In the genomic region with DNA sequence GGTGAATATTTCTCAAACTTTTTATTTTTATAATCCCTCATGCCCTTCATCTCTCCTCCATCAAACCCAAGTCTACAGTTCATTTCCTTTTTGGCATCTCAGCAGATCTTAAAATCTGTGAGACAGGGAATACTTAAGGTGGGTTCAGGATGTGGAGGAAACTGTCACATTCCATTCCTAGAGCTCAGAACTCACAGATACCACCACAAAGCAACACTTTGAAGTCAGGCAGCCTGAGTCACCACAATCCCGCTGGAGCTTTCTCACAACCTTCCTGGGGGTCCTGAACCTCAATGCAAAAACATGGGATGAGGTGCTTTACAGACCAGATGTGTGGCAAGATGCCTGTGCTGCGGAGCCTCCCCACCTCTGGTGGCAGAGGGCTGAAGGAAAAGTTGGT, we compare ENCODE assay signal across 1 cellular context.
TF ChIP-seq lines count a peak whose summit lies in the region.

No MANE protein-coding gene starts in this region.

TF ChIP-seq in endothelial cell of umbilical vein, 7 proteins besides CTCF, POLR2A, EP300 and RAD21 (continued from another document):
- TF ChIP-seq POLR2AphosphoS5 (IDR thresholded peaks at IDR 0.05; ENCODE audit: insufficient read depth, low read depth, low read length) (peak; percentile 90), JUN (IDR thresholded peaks at IDR 0.05; ENCODE audit: borderline replicate concordance, insufficient read depth, insufficient read length, low read depth) (peak; percentile 72), FOS (IDR thresholded peaks at IDR 0.05; ENCODE audit: borderline replicate concordance, insufficient read depth, low read length) (peak; percentile 83), EZH2 (IDR thresholded peaks at IDR 0.05; ENCODE audit: borderline replicate concordance, low read depth, low read length, severe bottlenecking) (no peak)
